In genomic region chr2:84701880-84702279, GRCh38 we compare ENCODE assay signal across 13 cellular contexts.
DNase-seq lines count a peak whose midpoint lies in the region; TF ChIP-seq lines count a peak whose summit lies in the region.
"Had no signal": no experiment of that assay in that cellular context is flagged by ENCODE, and none has a peak within 500 bp of the region (broad histone marks: within the 10 kb centered on the region; RNA-seq: fewer than 3 reads in every experiment).

No MANE protein-coding gene starts in this region.

- DNase-seq in HFF-Myc (ENCODE audit: extremely low read depth, low read depth) = peak; percentile 14
- peak; percentile 70 for DNase-seq in amniotic stem cell (lab: John Stamatoyannopoulos, UW)
- peak; percentile 94 for DNase-seq in fibroblast of the aortic adventitia (ENCODE audit: low read depth)
- peak; percentile 88 for DNase-seq in stromal cell of bone marrow (ENCODE audit: low read depth)
- DNase-seq in activated T-helper 1 cell treated with anti-CD3 and anti-CD28 coated beads, Interleukin-12 subunit alpha, Interleukin-12 subunit beta, Interleukin-2, Interleukin-4 antibody, amounts not matched to agents 30 ng/mL and 10 ng/mL and 1 ng/mL, durations not matched to agents 14 hours and 24 hours and 36 hours (ENCODE audit: low spot score) = no peak
- DNase-seq in activated naive CD4-positive, alpha-beta T cell treated with anti-CD3 and anti-CD28 coated beads, Interleukin-2, amount 50 U/mL, for 16 hours = no peak
- DNase-seq in NK-92 (lab: John Stamatoyannopoulos, UW; ENCODE audit: unreplicated experiment) = no peak
- DNase-seq: activated CD4-positive, alpha-beta T cell treated with anti-CD3 and anti-CD28 coated beads for 36 hours; activated naive CD8-positive, alpha-beta T cell treated with anti-CD3 and anti-CD28 coated beads for 36 hours; GF-D8; naive B cell; NCI-H187; T-helper 2 cell had no signal

- no peak overlapping the region for H3K27ac Mint-ChIP-seq in activated T-helper 1 cell treated with anti-CD3 and anti-CD28 coated beads, Interleukin-12 subunit alpha, Interleukin-12 subunit beta, Interleukin-2, Interleukin-4 antibody, amounts not matched to agents 30 ng/mL and 10 ng/mL and 1 ng/mL, durations not matched to agents 14 hours and 24 hours and 36 hours
- H3K27ac Mint-ChIP-seq: activated CD4-positive, alpha-beta T cell treated with anti-CD3 and anti-CD28 coated beads for 36 hours; activated naive CD8-positive, alpha-beta T cell treated with anti-CD3 and anti-CD28 coated beads for 36 hours had no signal

- peaks cover 19% of the 10 kb centered on the region for H3K9me3 Mint-ChIP-seq in activated T-helper 1 cell treated with anti-CD3 and anti-CD28 coated beads, Interleukin-12 subunit alpha, Interleukin-12 subunit beta, Interleukin-2, Interleukin-4 antibody, amounts not matched to agents 30 ng/mL and 10 ng/mL and 1 ng/mL, durations not matched to agents 14 hours and 24 hours and 36 hours

- no peak for TF ChIP-seq CTCF in HFF-Myc (IDR thresholded peaks at IDR 0.05; ENCODE audit: low read depth, low read length, missing control alignments)
- TF ChIP-seq CTCF in fibroblast of the aortic adventitia (IDR thresholded peaks at IDR 0.05; ENCODE audit: insufficient read depth, low read length) = no peak

- H3K4me3 Mint-ChIP-seq in activated T-helper 1 cell treated with anti-CD3 and anti-CD28 coated beads, Interleukin-12 subunit alpha, Interleukin-12 subunit beta, Interleukin-2, Interleukin-4 antibody, amounts not matched to agents 30 ng/mL and 10 ng/mL and 1 ng/mL, durations not matched to agents 14 hours and 24 hours and 36 hours = no peak overlapping the region
- H3K4me3 Mint-ChIP-seq: activated CD4-positive, alpha-beta T cell treated with anti-CD3 and anti-CD28 coated beads for 36 hours; activated naive CD8-positive, alpha-beta T cell treated with anti-CD3 and anti-CD28 coated beads for 36 hours; naive B cell had no signal

- H3K36me3 Mint-ChIP-seq in activated T-helper 1 cell treated with anti-CD3 and anti-CD28 coated beads, Interleukin-12 subunit alpha, Interleukin-12 subunit beta, Interleukin-2, Interleukin-4 antibody, amounts not matched to agents 30 ng/mL and 10 ng/mL and 1 ng/mL, durations not matched to agents 14 hours and 24 hours and 36 hours (ENCODE audit: low read depth) = peaks cover 2% of the 10 kb centered on the region
- H3K36me3 Mint-ChIP-seq: naive B cell had no signal

- H3K4me3 ChIP-seq in HFF-Myc (replicated peaks; ENCODE audit: low read depth, low read length) (no peak overlapping the region), fibroblast of the aortic adventitia (ENCODE audit: low read depth, low read length) (no peak overlapping the region)

- intact Hi-C loops in activated T-helper 1 cell treated with anti-CD3 and anti-CD28 coated beads, Interleukin-12 subunit alpha, Interleukin-12 subunit beta, Interleukin-2, Interleukin-4 antibody, amounts not matched to agents 30 ng/mL and 10 ng/mL and 1 ng/mL, durations not matched to agents 14 hours and 24 hours and 36 hours (cut with micrococcal nuclease) = no loop called here

- H3K4me1 Mint-ChIP-seq in activated T-helper 1 cell treated with anti-CD3 and anti-CD28 coated beads, Interleukin-12 subunit alpha, Interleukin-12 subunit beta, Interleukin-2, Interleukin-4 antibody, amounts not matched to agents 30 ng/mL and 10 ng/mL and 1 ng/mL, durations not matched to agents 14 hours and 24 hours and 36 hours (ENCODE audit: low read depth) = no peaks in the 10 kb centered on the region
- H3K4me1 Mint-ChIP-seq: naive B cell had no signal

- H3K27me3 Mint-ChIP-seq in activated T-helper 1 cell treated with anti-CD3 and anti-CD28 coated beads, Interleukin-12 subunit alpha, Interleukin-12 subunit beta, Interleukin-2, Interleukin-4 antibody, amounts not matched to agents 30 ng/mL and 10 ng/mL and 1 ng/mL, durations not matched to agents 14 hours and 24 hours and 36 hours (ENCODE audit: insufficient read depth) = no peaks in the 10 kb centered on the region
- H3K27me3 Mint-ChIP-seq: activated CD4-positive, alpha-beta T cell treated with anti-CD3 and anti-CD28 coated beads for 36 hours; activated naive CD8-positive, alpha-beta T cell treated with anti-CD3 and anti-CD28 coated beads for 36 hours had no signal

Comparison
In these comparisons a context has a peak if more than half of its experiments do, and no peak if none do; other contexts are left out.
1. DNase-seq: peak in HFF-Myc (single experiment), amniotic stem cell (single experiment), fibroblast of the aortic adventitia (single experiment) and stromal cell of bone marrow (single experiment); none in activated T-helper 1 cell treated with anti-CD3 and anti-CD28 coated beads, Interleukin-12 subunit alpha, Interleukin-12 subunit beta, Interleukin-2, Interleukin-4 antibody, amounts not matched to agents 30 ng/mL and 10 ng/mL and 1 ng/mL, durations not matched to agents 14 hours and 24 hours and 36 hours (single experiment), activated naive CD4-positive, alpha-beta T cell treated with anti-CD3 and anti-CD28 coated beads, Interleukin-2, amount 50 U/mL, for 16 hours (single experiment) and NK-92 (single experiment).